ENCODE assay signal across 1 cellular context in genomic region chr11:60841797-60842687, GRCh38.
A peak's percentile ranks its signal among the peaks of the same experiment; 100 is the strongest.
TF ChIP-seq lines count a peak whose summit lies in the region.

Gene CCDC86, plus strand, starts transcription at chr11:60842113. Its CDS starts 12 bp downstream, at chr11:60842125.

TF ChIP-seq in HepG2, 621 proteins besides CTCF, POLR2A, EP300 and RAD21 (continued from another document and continues in another):
- TF ChIP-seq PAX8 (CRISPR knock-in tag; IDR thresholded peaks at IDR 0.05; ENCODE audit: borderline replicate concordance) = no peak
- TF ChIP-seq TIGD3 (CRISPR knock-in tag; IDR thresholded peaks at IDR 0.05; ENCODE audit: borderline replicate concordance) = no peak
- TF ChIP-seq PBX3 (CRISPR knock-in tag; IDR thresholded peaks at IDR 0.05; ENCODE audit: borderline replicate concordance) = no peak
- no peak for TF ChIP-seq POLR2AphosphoS2 (IDR thresholded peaks at IDR 0.05; ENCODE audit: low read depth, low read length)
- no peak for TF ChIP-seq FOSL1 (CRISPR knock-in tag; IDR thresholded peaks at IDR 0.05; ENCODE audit: borderline replicate concordance)
- TF ChIP-seq ZBTB10 (CRISPR knock-in tag; IDR thresholded peaks at IDR 0.05; ENCODE audit: borderline replicate concordance) = 0 out of 2 replicates have a peak, but pooled peaks have one; percentile 24
- peak; percentile 99 for TF ChIP-seq ZMYM4 (CRISPR knock-in tag; IDR thresholded peaks at IDR 0.05)
- no peak for TF ChIP-seq ZNF557 (CRISPR knock-in tag; IDR thresholded peaks at IDR 0.05)
- peak; percentile 93 for TF ChIP-seq ASH2L (IDR thresholded peaks at IDR 0.05; ENCODE audit: insufficient read length, low read depth, low read length)
- peak; percentile 85 for TF ChIP-seq ZNF556 (CRISPR knock-in tag; IDR thresholded peaks at IDR 0.05; ENCODE audit: borderline replicate concordance)
- TF ChIP-seq ATF2 (CRISPR knock-in tag; IDR thresholded peaks at IDR 0.05) = peak; percentile 82; the same call in 1 of the 2 replicates
- TF ChIP-seq IRF1 (CRISPR knock-in tag; IDR thresholded peaks at IDR 0.05; ENCODE audit: low read depth) = no peak
- peak; percentile 70 for TF ChIP-seq ZNF441 (CRISPR knock-in tag; IDR thresholded peaks at IDR 0.05; ENCODE audit: borderline replicate concordance)
- no peak for TF ChIP-seq PRPF4 (IDR thresholded peaks at IDR 0.05; ENCODE audit: low read depth, low read length, poor library complexity, severe bottlenecking)
- TF ChIP-seq ZNF703 (CRISPR knock-in tag; IDR thresholded peaks at IDR 0.05; ENCODE audit: borderline replicate concordance) = no peak
- TF ChIP-seq SOX5 (CRISPR knock-in tag; IDR thresholded peaks at IDR 0.05; ENCODE audit: borderline replicate concordance) = peak; percentile 67; the same call in 1 of the 2 replicates
- peak; percentile 85 for TF ChIP-seq HCFC1 (IDR thresholded peaks at IDR 0.05; ENCODE audit: low read depth, low read length)
- no peak for TF ChIP-seq CBX2 (IDR thresholded peaks at IDR 0.05; ENCODE audit: low read depth, low read length)
- no peak for TF ChIP-seq CBX2 (CRISPR knock-in tag; IDR thresholded peaks at IDR 0.05; ENCODE audit: low read depth)
- peak; percentile 43 for TF ChIP-seq NFYC (CRISPR knock-in tag; IDR thresholded peaks at IDR 0.05)
- 0 out of 2 replicates have a peak, but pooled peaks have one; percentile 13 for TF ChIP-seq ZNF629 (CRISPR knock-in tag; conservative IDR thresholded peaks at IDR 0.05)
- peak; percentile 42; the same call in 1 of the 2 replicates for TF ChIP-seq ZNF572 (CRISPR knock-in tag; IDR thresholded peaks at IDR 0.05)
- peak; percentile 76 for TF ChIP-seq ZNF543 (CRISPR knock-in tag; IDR thresholded peaks at IDR 0.05)
- peak; percentile 88 for TF ChIP-seq ZNF350 (CRISPR knock-in tag; IDR thresholded peaks at IDR 0.05; ENCODE audit: borderline replicate concordance, low read depth)
- no peak for TF ChIP-seq AKNA (CRISPR knock-in tag; IDR thresholded peaks at IDR 0.05; ENCODE audit: borderline replicate concordance)
- peak; percentile 100 for TF ChIP-seq HOXA3 (CRISPR knock-in tag; IDR thresholded peaks at IDR 0.05)
- 0 out of 2 replicates have a peak, but pooled peaks have one; percentile 32 for TF ChIP-seq ZNF138 (CRISPR knock-in tag; IDR thresholded peaks at IDR 0.05; ENCODE audit: low read depth)
- TF ChIP-seq NFYB (CRISPR knock-in tag; IDR thresholded peaks at IDR 0.05) = no peak
- TF ChIP-seq STAG1 (CRISPR knock-in tag; IDR thresholded peaks at IDR 0.05) = no peak
- peak; percentile 97 for TF ChIP-seq KAT8 (CRISPR knock-in tag; IDR thresholded peaks at IDR 0.05)
- TF ChIP-seq ZNF781 (CRISPR knock-in tag; IDR thresholded peaks at IDR 0.05; ENCODE audit: borderline replicate concordance, not compliant biosample characterization) = no peak
- TF ChIP-seq ZNF646 (CRISPR knock-in tag; IDR thresholded peaks at IDR 0.05) = no peak
- TF ChIP-seq ZSCAN12 (CRISPR knock-in tag; IDR thresholded peaks at IDR 0.05) = no peak
- peak; percentile 68; the same call in 1 of the 2 replicates for TF ChIP-seq MAF1 (CRISPR knock-in tag; IDR thresholded peaks at IDR 0.05; ENCODE audit: borderline replicate concordance)
- no peak for TF ChIP-seq CC2D1A (CRISPR knock-in tag; IDR thresholded peaks at IDR 0.05)
- TF ChIP-seq CBX1 (IDR thresholded peaks at IDR 0.05; ENCODE audit: low read depth) = peak; percentile 93
- 0 out of 2 replicates have a peak, but pooled peaks have one; percentile 80 for TF ChIP-seq TP53 (CRISPR knock-in tag; conservative IDR thresholded peaks at IDR 0.05)
- TF ChIP-seq ZBTB42 (CRISPR knock-in tag; IDR thresholded peaks at IDR 0.05) = peak; percentile 71; the same call in 1 of the 2 replicates
- no peak for TF ChIP-seq KAT2B (IDR thresholded peaks at IDR 0.05; ENCODE audit: borderline replicate concordance, low read depth, low read length)
- no peak for TF ChIP-seq PAF1 (CRISPR knock-in tag; IDR thresholded peaks at IDR 0.05)
- no peak for TF ChIP-seq SNRNP70 (IDR thresholded peaks at IDR 0.05; ENCODE audit: low read depth, low read length)
- TF ChIP-seq CSRNP1 (CRISPR knock-in tag; IDR thresholded peaks at IDR 0.05) = no peak
